Comparison of ENCODE assay signal across 31 cellular contexts in the genomic region with DNA sequence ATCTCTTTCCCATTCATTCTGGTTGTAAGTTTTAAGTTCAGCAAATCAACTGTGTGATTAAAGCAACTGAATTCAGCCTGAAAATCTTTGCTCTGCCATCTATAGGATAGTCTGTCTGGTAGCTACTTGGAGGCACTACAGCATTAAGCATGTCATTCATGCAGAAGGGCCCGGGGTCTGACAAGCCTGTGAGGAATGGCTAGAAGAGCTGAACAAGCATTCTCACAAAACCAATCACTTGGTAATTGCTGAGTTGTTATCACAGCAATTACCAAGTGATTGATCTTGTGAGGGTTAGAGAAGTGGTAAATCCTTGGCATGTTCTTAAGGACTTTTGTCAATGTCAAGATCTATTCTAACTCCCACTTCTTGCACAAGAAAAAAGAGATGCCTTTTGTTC.
A peak's percentile ranks its signal among the peaks of the same experiment; 100 is the strongest.
DNase-seq lines count a peak whose midpoint lies in the region; ATAC-seq and TF ChIP-seq lines count a peak whose summit lies in the region.
"Had no signal": no experiment of that assay in that cellular context is flagged by ENCODE, and none has a peak within 500 bp of the region (broad histone marks: within the 10 kb centered on the region; RNA-seq: fewer than 3 reads in every experiment).

No MANE protein-coding gene starts in this region.

- H3K4me3 Mint-ChIP-seq in GM23338 (no peak overlapping the region), nephron progenitor cell (peak overlapping the region; percentile 21)
- H3K4me3 Mint-ChIP-seq: activated CD8-positive, alpha-beta T cell treated with anti-CD3 and anti-CD28 coated beads for 36 hours; activated T-helper 1 cell treated with anti-CD3 and anti-CD28 coated beads, Interleukin-12 subunit alpha, Interleukin-12 subunit beta, Interleukin-2, Interleukin-4 antibody, amounts not matched to agents 30 ng/mL and 10 ng/mL and 1 ng/mL, durations not matched to agents 14 hours and 24 hours and 36 hours had no signal

- no peak overlapping the region for H3K4me2 ChIP-seq in GM23338
- H3K4me2 ChIP-seq: BLaER1 treated with 17β-estradiol and CSF1 and Interleukin-3, amounts not matched to agents 10 nM and 100 nM had no signal

- H3K27ac Mint-ChIP-seq in GM23338 (no peak overlapping the region), nephron progenitor cell (peak overlapping the region; percentile 48)
- H3K27ac Mint-ChIP-seq: activated CD8-positive, alpha-beta T cell treated with anti-CD3 and anti-CD28 coated beads for 36 hours; activated T-helper 1 cell treated with anti-CD3 and anti-CD28 coated beads, Interleukin-12 subunit alpha, Interleukin-12 subunit beta, Interleukin-2, Interleukin-4 antibody, amounts not matched to agents 30 ng/mL and 10 ng/mL and 1 ng/mL, durations not matched to agents 14 hours and 24 hours and 36 hours had no signal

- H3K4me1 Mint-ChIP-seq in GM23338 (no peaks in the 10 kb centered on the region; the same call in 2 of the 3 replicates), nephron progenitor cell (peaks cover 59% of the 10 kb centered on the region)

- H3K9me3 Mint-ChIP-seq in GM23338 (peaks cover 3% of the 10 kb centered on the region; the same call in 1 of the 3 replicates), nephron progenitor cell (peaks cover 29% of the 10 kb centered on the region)

- no peaks in the 10 kb centered on the region for H3K79me2 ChIP-seq in GM23338 (replicated peaks; ENCODE audit: insufficient read depth)

- H3K36me3 Mint-ChIP-seq in GM23338 (ENCODE audit: low read depth) (no peaks in the 10 kb centered on the region; the same call in 2 of the 3 replicates), nephron progenitor cell (ENCODE audit: low read depth) (peaks cover 9% of the 10 kb centered on the region)

- H3K4me3 ChIP-seq in BE2C (ENCODE audit: low read depth, low read length) (no peak overlapping the region), GM23338 (no peak overlapping the region)
- H3K4me3 ChIP-seq: BLaER1 treated with 17β-estradiol and CSF1 and Interleukin-3, amounts not matched to agents 10 nM and 100 nM; esophagus muscularis mucosa; HAP-1; prostate gland; tibial artery had no signal

- TF ChIP-seq CTCF in BE2C (IDR thresholded peaks at IDR 0.05; ENCODE audit: low read depth, low read length) (no peak), GM23338 (conservative IDR thresholded peaks at IDR 0.05; ENCODE audit: low read depth in 2 of 2) (no peak), nephron progenitor cell (IDR thresholded peaks at IDR 0.05) (no peak)

- DNase-seq in BE2C (peak; percentile 25), GM23338 (ENCODE audit: low spot score) (peak; percentile 3), SK-N-DZ (ENCODE audit: low spot score) (peak; percentile 16), nephron progenitor cell (peak; percentile 54), NCI-H226 (no peak), DMS 273 (lab: John Stamatoyannopoulos, UW; ENCODE audit: unreplicated experiment) (no peak)
- DNase-seq: activated CD4-positive, alpha-beta T cell treated with anti-CD3 and anti-CD28 coated beads for 1 hour; activated CD8-positive, alpha-beta memory T cell treated with anti-CD3 and anti-CD28 coated beads, Interleukin-2, amount 50 U/mL, for 48 hours; activated CD8-positive, alpha-beta T cell treated with anti-CD3 and anti-CD28 coated beads for 36 hours; activated naive CD4-positive, alpha-beta T cell treated with Interleukin-2 at 50 U/mL for 16 hours; cerebellar nuclear complex; dermis blood vessel endothelial cell; DMS53; foreskin fibroblast; head of caudate nucleus; KG1; left ventricle myocardium superior; NCI-H1092 treated with DMSO at 0.1 percent for 48 hours; NCI-H446 treated with DMSO at 0.1 percent for 48 hours; occipital lobe; PC-3; stimulated activated CD4-positive, alpha-beta T cell treated with anti-CD3 and anti-CD28 coated beads, Interleukin-15, amount 100 ng/mL, for 24 hours; stimulated activated CD4-positive, alpha-beta T cell treated with anti-CD3 and anti-CD28 coated beads, Interleukin-4, amount 100 ng/mL, for 4 hours; T-helper 2 cell; tibial artery had no signal

- ATAC-seq in GM23338, result peak; percentile 40; the same call in 2 of the 3 replicates
- no peak for ATAC-seq in HG03378 (IDR thresholded peaks at IDR 0.05; ENCODE audit: unreplicated experiment)
- ATAC-seq: activated CD8-positive, alpha-beta T cell treated with anti-CD3 and anti-CD28 coated beads for 36 hours; left ventricle myocardium superior; PC-3 had no signal

- H3F3A ChIP-seq in GM23338 (replicated peaks; ENCODE audit: low read depth), result no peaks in the 10 kb centered on the region

- no peak overlapping the region for H2AFZ ChIP-seq in GM23338

- H3K9me2 ChIP-seq in GM23338 (ENCODE audit: insufficient read depth), result no peaks in the 10 kb centered on the region

- no peaks in the 10 kb centered on the region for H3K27me3 Mint-ChIP-seq in GM23338 (ENCODE audit: insufficient read depth, low read depth, poor library complexity)
- peaks cover 17% of the 10 kb centered on the region for H3K27me3 Mint-ChIP-seq in nephron progenitor cell (ENCODE audit: low read depth, poor library complexity)
- H3K27me3 Mint-ChIP-seq: activated CD8-positive, alpha-beta T cell treated with anti-CD3 and anti-CD28 coated beads for 36 hours had no signal

- no peaks in the 10 kb centered on the region for H3K36me3 ChIP-seq in BE2C
- H3K36me3 ChIP-seq in GM23338 (ENCODE audit: insufficient read depth), result no peaks in the 10 kb centered on the region
- H3K36me3 ChIP-seq: BLaER1 treated with 17β-estradiol and CSF1 and Interleukin-3, amounts not matched to agents 10 nM and 100 nM; esophagus muscularis mucosa; HAP-1; prostate gland; tibial artery had no signal

- H3K9me3 ChIP-seq in BE2C, result no peaks in the 10 kb centered on the region
- H3K9me3 ChIP-seq: HAP-1, prostate gland had no signal

- H4K20me1 ChIP-seq in GM23338 (replicated peaks; ENCODE audit: insufficient read depth), result no peaks in the 10 kb centered on the region
- H4K20me1 ChIP-seq: BLaER1 treated with 17β-estradiol and CSF1 and Interleukin-3, amounts not matched to agents 10 nM and 100 nM had no signal

- H3K4me1 ChIP-seq in BE2C (peaks cover 6% of the 10 kb centered on the region), GM23338 (ENCODE audit: insufficient read depth) (no peaks in the 10 kb centered on the region)
- H3K4me1 ChIP-seq: BLaER1 treated with 17β-estradiol and CSF1 and Interleukin-3, amounts not matched to agents 10 nM and 100 nM; HAP-1; prostate gland; tibial artery had no signal

- H3K27me3 ChIP-seq in BE2C, result no peaks in the 10 kb centered on the region
- no peaks in the 10 kb centered on the region for H3K27me3 ChIP-seq in GM23338 (ENCODE audit: insufficient read depth)
- H3K27me3 ChIP-seq: esophagus muscularis mucosa, tibial artery had no signal

- no peak overlapping the region for H3K27ac ChIP-seq in GM23338 (ENCODE audit: low read depth)
- H3K27ac ChIP-seq: BLaER1 treated with 17β-estradiol and CSF1 and Interleukin-3, amounts not matched to agents 10 nM and 100 nM; esophagus muscularis mucosa; prostate gland; tibial artery had no signal

TF ChIP-seq in GM23338, 12 proteins besides CTCF, POLR2A, EP300 and RAD21 (continues in another document):
- no peak for TF ChIP-seq NANOG (IDR thresholded peaks at IDR 0.05; ENCODE audit: borderline replicate concordance)
- no peak for TF ChIP-seq ZNF331 (CRISPR knock-in tag; IDR thresholded peaks at IDR 0.05; ENCODE audit: low read depth)
- no peak for TF ChIP-seq EZH2 (IDR thresholded peaks at IDR 0.05; ENCODE audit: low read depth, unreplicated experiment)

Comparison
In these comparisons a context has a peak if more than half of its experiments do, and no peak if none do; other contexts are left out.
1. DNase-seq: peak in BE2C (single experiment), GM23338 (single experiment), SK-N-DZ (single experiment) and nephron progenitor cell (single experiment); none in NCI-H226 (single experiment) and DMS 273 (single experiment).